ENCODE assay signal across 7 cellular contexts in the genomic region with DNA sequence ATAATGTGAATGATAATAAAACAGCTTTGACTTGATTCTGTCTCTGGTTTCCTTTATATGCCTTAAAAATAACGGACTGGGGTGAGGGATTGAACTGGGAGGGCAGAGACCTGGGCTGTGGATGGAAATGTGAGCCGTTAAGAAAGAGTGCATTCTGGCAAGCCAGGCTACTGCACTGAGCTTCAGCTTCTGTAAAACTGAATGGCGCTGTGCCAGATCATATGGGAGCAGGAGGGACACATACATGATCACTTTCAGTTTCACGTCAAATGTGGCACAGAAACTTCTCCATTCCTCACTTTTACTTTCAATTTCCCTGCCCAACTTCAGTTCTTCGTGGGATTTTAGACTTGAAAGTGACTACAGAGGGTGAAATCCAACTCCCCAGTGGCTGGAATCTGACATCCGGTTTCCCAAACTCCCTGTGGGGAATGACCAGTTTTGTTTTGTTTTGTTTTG. TPM values are rescaled to one million over a fixed set of nuclear protein-coding genes. Genes with fewer than 3 reads are reported as not detected.
DNase-seq lines count a peak whose midpoint lies in the region; ATAC-seq and TF ChIP-seq lines count a peak whose summit lies in the region.

No MANE protein-coding gene starts in this region.

- CTCF ChIA-PET in activated CD8-positive, alpha-beta memory T cell treated with anti-CD3 and anti-CD28 coated beads, Interleukin-2, amount 10 ng/mL, durations not matched to agents 7 days and 5 days (lab: Charles Lee), result interaction anchor here (0.8 to 3.9 kb wide), 5 partner anchors 9 to 92 kb away, joined by 3 to 15 read pairs (median 6); no protein-coding TSS in a partner anchor

- intact Hi-C loops in natural killer cell (cut with micrococcal nuclease), result no loop called here

- H3K36me3 Mint-ChIP-seq in activated CD8-positive, alpha-beta memory T cell treated with anti-CD3 and anti-CD28 coated beads, Interleukin-2, amount 10 ng/mL, durations not matched to agents 7 days and 5 days, result no peaks in the 10 kb centered on the region
- no peaks in the 10 kb centered on the region for H3K36me3 Mint-ChIP-seq in natural killer cell

- DNase-seq in GM13977 (ENCODE audit: low spot score) (peak; percentile 82), NCI-H748 treated with DMSO at 0.1 percent for 48 hours (lab: John Stamatoyannopoulos, UW) (peak; percentile 32), epithelial cell of esophagus (ENCODE audit: low read depth) (peak; percentile 71), natural killer cell (peak; percentile 52), superior temporal gyrus (ENCODE audit: extremely low spot score) (peak; percentile 79)
- DNase-seq in activated CD8-positive, alpha-beta memory T cell treated with anti-CD3 and anti-CD28 coated beads, Interleukin-2, amount 10 ng/mL, durations not matched to agents 7 days and 5 days, result peak; percentile 83

- H3K4me3 ChIP-seq in epithelial cell of esophagus (ENCODE audit: low read length), result peak overlapping the region; percentile 81

- in situ Hi-C loops in GM13977 (cut with MboI; ENCODE audit: low pct_unique_long_range_greater_than_20kb, low sequenced_read_pairs, unreplicated experiment), result no loop called here

- peaks cover 59% of the 10 kb centered on the region for H3K4me1 Mint-ChIP-seq in activated CD8-positive, alpha-beta memory T cell treated with anti-CD3 and anti-CD28 coated beads, Interleukin-2, amount 10 ng/mL, durations not matched to agents 7 days and 5 days
- H3K4me1 Mint-ChIP-seq in natural killer cell, result peaks cover 50 to 51% of the 10 kb centered on the region in 2 donors

- TF ChIP-seq CTCF in GM13977 (IDR thresholded peaks at IDR 0.05; ENCODE audit: extremely low read depth, insufficient read depth, missing control alignments) (no peak), epithelial cell of esophagus (IDR thresholded peaks at IDR 0.05; ENCODE audit: insufficient read depth, low read depth, low read length, missing control alignments) (no peak), natural killer cell (IDR thresholded peaks at IDR 0.05) (no peak)

- H3K4me3 Mint-ChIP-seq in activated CD8-positive, alpha-beta memory T cell treated with anti-CD3 and anti-CD28 coated beads, Interleukin-2, amount 10 ng/mL, durations not matched to agents 7 days and 5 days, result peak overlapping the region; percentile 95
- peak overlapping the region; percentile 95 for H3K4me3 Mint-ChIP-seq in natural killer cell

- H3K27me3 Mint-ChIP-seq in activated CD8-positive, alpha-beta memory T cell treated with anti-CD3 and anti-CD28 coated beads, Interleukin-2, amount 10 ng/mL, durations not matched to agents 7 days and 5 days, result no peaks in the 10 kb centered on the region
- peaks cover 0 to 3% of the 10 kb centered on the region in 2 donors for H3K27me3 Mint-ChIP-seq in natural killer cell (ENCODE audit: low read depth in 2 of 2)

- peak; percentile 38 for ATAC-seq in HG02852 (IDR thresholded peaks at IDR 0.05; ENCODE audit: unreplicated experiment)
- peak; percentile 46 for ATAC-seq in activated CD8-positive, alpha-beta memory T cell treated with anti-CD3 and anti-CD28 coated beads, Interleukin-2, amount 10 ng/mL, durations not matched to agents 7 days and 5 days
- ATAC-seq in natural killer cell, result peak; percentile 42 to 59 (median 43)

- no peaks in the 10 kb centered on the region for H3K9me3 Mint-ChIP-seq in activated CD8-positive, alpha-beta memory T cell treated with anti-CD3 and anti-CD28 coated beads, Interleukin-2, amount 10 ng/mL, durations not matched to agents 7 days and 5 days (ENCODE audit: low read depth)
- H3K9me3 Mint-ChIP-seq in natural killer cell, result no peaks in the 10 kb centered on the region

- peak overlapping the region; percentile 94 for H3K27ac Mint-ChIP-seq in activated CD8-positive, alpha-beta memory T cell treated with anti-CD3 and anti-CD28 coated beads, Interleukin-2, amount 10 ng/mL, durations not matched to agents 7 days and 5 days
- peak overlapping the region; percentile 89 to 96 for H3K27ac Mint-ChIP-seq in natural killer cell

RNA-seq across cellular contexts. Expression of a gene that starts 1.1 kb away (rescaled TPM):
- total RNA-seq in activated CD8-positive, alpha-beta memory T cell treated with anti-CD3 and anti-CD28 coated beads, Interleukin-2, amount 10 ng/mL, durations not matched to agents 7 days and 5 days, result 100 to 1,000 TPM; 121 to 125 TPM
- 10 to 100 TPM; 33.0 to 81.5 (median 70.6) TPM for total RNA-seq in natural killer cell

RNA-seq across cellular contexts. Expression of a gene that starts 16.1 kb away (rescaled TPM):
- 10 to 100 TPM; 41.2 to 54.1 TPM for total RNA-seq in activated CD8-positive, alpha-beta memory T cell treated with anti-CD3 and anti-CD28 coated beads, Interleukin-2, amount 10 ng/mL, durations not matched to agents 7 days and 5 days
- 1 to 10 TPM in 1 of 3 donors, under 1 TPM in 1, not detected in 1; 0.40 to 3.2 TPM for total RNA-seq in natural killer cell

RNA-seq across cellular contexts. Expression of a gene that starts 20.2 kb away (rescaled TPM):
- 1 to 10 TPM in 1 of 2 experiments, not detected in 1; 3.6 TPM for total RNA-seq in activated CD8-positive, alpha-beta memory T cell treated with anti-CD3 and anti-CD28 coated beads, Interleukin-2, amount 10 ng/mL, durations not matched to agents 7 days and 5 days
- not detected for total RNA-seq in natural killer cell

RNA-seq across cellular contexts. Expression of a gene that starts 23.0 kb away (rescaled TPM):
- total RNA-seq in activated CD8-positive, alpha-beta memory T cell treated with anti-CD3 and anti-CD28 coated beads, Interleukin-2, amount 10 ng/mL, durations not matched to agents 7 days and 5 days, result not detected
- not detected for total RNA-seq in natural killer cell

RNA-seq across cellular contexts. Expression of a gene that starts 29.0 kb away (rescaled TPM):
- under 1 TPM in 1 of 2 experiments, not detected in 1; 0.91 TPM for total RNA-seq in activated CD8-positive, alpha-beta memory T cell treated with anti-CD3 and anti-CD28 coated beads, Interleukin-2, amount 10 ng/mL, durations not matched to agents 7 days and 5 days
- not detected for total RNA-seq in natural killer cell

Comparison
In these comparisons a context has a peak if more than half of its experiments do, and no peak if none do; other contexts are left out.
1. Peak in every context shown above with its lines: DNase-seq, ATAC-seq and H3K4me3 ChIP-seq.
2. DNase-seq: peak in every context shown above with its lines; median percentile 83 in activated CD8-positive, alpha-beta memory T cell treated with anti-CD3 and anti-CD28 coated beads, Interleukin-2, amount 10 ng/mL, durations not matched to agents 7 days and 5 days; 82 in GM13977; 79 in superior temporal gyrus; 71 in epithelial cell of esophagus; 52 in natural killer cell; 32 in NCI-H748 treated with DMSO at 0.1 percent for 48 hours.
3. RNA of a gene that starts 16.1 kb away (total RNA-seq): 41.2 to 54.1 TPM in activated CD8-positive, alpha-beta memory T cell treated with anti-CD3 and anti-CD28 coated beads, Interleukin-2, amount 10 ng/mL, durations not matched to agents 7 days and 5 days; 0.40 to 3.2 TPM in natural killer cell; every median in the first group is over 10 times any median in the second.